ENCODE assay signal across 33 cellular contexts in the genomic region with DNA sequence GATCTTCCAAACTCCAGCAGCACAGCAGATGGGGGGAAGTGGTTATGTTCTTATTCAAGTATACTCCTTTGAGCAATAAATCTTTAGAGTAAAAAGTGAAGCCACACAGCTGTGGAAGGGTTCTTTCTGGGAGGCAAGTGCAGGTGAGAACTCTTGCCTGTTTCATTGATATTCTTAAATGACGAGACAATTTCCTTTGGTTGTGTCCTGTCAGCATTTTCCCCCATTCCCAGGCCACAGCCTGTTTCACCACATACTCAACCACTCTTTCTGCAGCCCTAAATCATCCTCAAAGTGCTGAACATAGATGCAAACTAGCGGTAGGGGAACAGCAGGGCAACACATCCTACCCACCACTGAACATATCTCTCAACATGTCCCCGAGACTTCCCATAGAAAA.
"Had no signal": no experiment of that assay in that cellular context is flagged by ENCODE, and none has a peak within 500 bp of the region (broad histone marks: within the 10 kb centered on the region; RNA-seq: fewer than 3 reads in every experiment).

No MANE protein-coding gene starts in this region.

- H3K36me3 ChIP-seq: cardiac muscle cell, colonic mucosa, gastrocnemius medialis, ovary had no signal

- H3K27ac ChIP-seq: body of pancreas, cardiac muscle cell, colonic mucosa, gastrocnemius medialis, ovary, skin epidermis, testis, VCaP had no signal

- H3K9me3 Mint-ChIP-seq: mesothelial cell of epicardium had no signal

- H3K27me3 ChIP-seq: body of pancreas, colonic mucosa, gastrocnemius medialis, ovary, testis had no signal

- ATAC-seq: activated naive CD4-positive, alpha-beta T cell treated with anti-CD3 and anti-CD28 coated beads, Interleukin-2, amount 50 U/mL, for 72 hours; activated T-cell treated with anti-CD3 and anti-CD28 coated beads, Interleukin-2, amount 50 U/mL, for 72 hours; body of pancreas; gastrocnemius medialis; left colon; sciatic nerve; stimulated activated naive CD8-positive, alpha-beta T cell treated with anti-CD3 and anti-CD28 coated beads, Interleukin-15, Interleukin-2, amounts not matched to agents 100 U/mL and 50 U/mL, for 24 hours had no signal

- DNase-seq: activated CD4-positive, alpha-beta T cell treated with anti-CD3 and anti-CD28 coated beads for 4 hours; activated CD4-positive, alpha-beta T cell treated with anti-CD3 and anti-CD28 coated beads, Interleukin-2, amount 50 U/mL, for 4 hours; activated naive CD4-positive, alpha-beta T cell; activated T-cell treated with anti-CD3 and anti-CD28 coated beads for 4 hours; activated T-cell treated with anti-CD3 and anti-CD28 coated beads, Interleukin-2, amount 50 U/mL, for 72 hours; aorta; body of pancreas; cerebellar nuclear complex; colonic mucosa; effector memory CD4-positive, alpha-beta T cell; erythroblast; gastrocnemius medialis; head of caudate nucleus; hypothalamus; immature natural killer cell; kidney; left colon; naive B cell; ovary; stimulated activated CD4-positive, alpha-beta T cell treated with anti-CD3 and anti-CD28 coated beads, Interleukin-12 subunit alpha, Interleukin-12 subunit beta, amount 100 ng/mL, for 4 hours; stimulated activated CD4-positive, alpha-beta T cell treated with anti-CD3 and anti-CD28 coated beads, Interleukin-4, amount 100 ng/mL, for 1 hour; stimulated activated naive CD8-positive, alpha-beta T cell treated with anti-CD3 and anti-CD28 coated beads, Interleukin-15, Interleukin-2, amounts not matched to agents 100 U/mL and 50 U/mL, for 24 hours; testis; trophoblast cell had no signal

- FAIRE-seq: kidney, TTC549, urothelium cell line had no signal

- H3K9me3 ChIP-seq: body of pancreas, colonic mucosa, gastrocnemius medialis, ovary, testis had no signal

- H3K4me1 ChIP-seq: colonic mucosa, gastrocnemius medialis, testis had no signal

- H3K27ac Mint-ChIP-seq: activated naive CD4-positive, alpha-beta T cell treated with anti-CD3 and anti-CD28 coated beads, Interleukin-2, amount 50 U/mL, for 72 hours; activated T-cell treated with anti-CD3 and anti-CD28 coated beads, Interleukin-2, amount 50 U/mL, for 72 hours; immature natural killer cell; mesothelial cell of epicardium; naive B cell; progenitor cell of endocrine pancreas had no signal

- H3K36me3 Mint-ChIP-seq: immature natural killer cell, mesothelial cell of epicardium, naive B cell had no signal

- H3K27me3 Mint-ChIP-seq: progenitor cell of endocrine pancreas had no signal

- H3K4me3 ChIP-seq: body of pancreas, cardiac muscle cell, colonic mucosa, gastrocnemius medialis, ovary, skin epidermis, testis had no signal

- H3K4me3 Mint-ChIP-seq: activated T-cell treated with anti-CD3 and anti-CD28 coated beads, Interleukin-2, amount 50 U/mL, for 72 hours; immature natural killer cell; mesothelial cell of epicardium; naive B cell had no signal
